12 cellular contexts compared by ENCODE assay signal in genomic region chr6:46219661-46220060, GRCh38. TPM values are rescaled to one million over a fixed set of nuclear protein-coding genes. Genes with fewer than 3 reads are reported as not detected.
"Had no signal": no experiment of that assay in that cellular context is flagged by ENCODE, and none has a peak within 500 bp of the region (broad histone marks: within the 10 kb centered on the region; RNA-seq: fewer than 3 reads in every experiment).

No MANE protein-coding gene starts in this region.

- H3K4me3 ChIP-seq: cardiac muscle cell, colonic mucosa had no signal

- H3K9me3 ChIP-seq: colonic mucosa had no signal

- DNase-seq: activated CD4-positive, alpha-beta T cell treated with anti-CD3 and anti-CD28 coated beads, Interleukin-2, amount 50 U/mL, for 4 hours; activated gamma-delta T cell; colonic mucosa; effector CD4-positive, alpha-beta T cell; foreskin keratinocyte; head of caudate nucleus; occipital lobe; right cardiac atrium; small intestine; T-helper 17 cell had no signal

- ATAC-seq: foreskin keratinocyte, right cardiac atrium, T-helper 17 cell had no signal

- H3K27ac ChIP-seq: cardiac muscle cell, colonic mucosa, foreskin keratinocyte had no signal

- H3K36me3 ChIP-seq: cardiac muscle cell, colonic mucosa had no signal

- H3K27me3 ChIP-seq: cardiac muscle cell, colonic mucosa had no signal

- H3K4me1 ChIP-seq: colonic mucosa, foreskin keratinocyte had no signal

RNA-seq across cellular contexts. Expression of gene ENPP5, which starts 48.9 kb away (rescaled TPM):
- total RNA-seq: endothelial cell of umbilical vein had no signal
